In the genomic region with DNA sequence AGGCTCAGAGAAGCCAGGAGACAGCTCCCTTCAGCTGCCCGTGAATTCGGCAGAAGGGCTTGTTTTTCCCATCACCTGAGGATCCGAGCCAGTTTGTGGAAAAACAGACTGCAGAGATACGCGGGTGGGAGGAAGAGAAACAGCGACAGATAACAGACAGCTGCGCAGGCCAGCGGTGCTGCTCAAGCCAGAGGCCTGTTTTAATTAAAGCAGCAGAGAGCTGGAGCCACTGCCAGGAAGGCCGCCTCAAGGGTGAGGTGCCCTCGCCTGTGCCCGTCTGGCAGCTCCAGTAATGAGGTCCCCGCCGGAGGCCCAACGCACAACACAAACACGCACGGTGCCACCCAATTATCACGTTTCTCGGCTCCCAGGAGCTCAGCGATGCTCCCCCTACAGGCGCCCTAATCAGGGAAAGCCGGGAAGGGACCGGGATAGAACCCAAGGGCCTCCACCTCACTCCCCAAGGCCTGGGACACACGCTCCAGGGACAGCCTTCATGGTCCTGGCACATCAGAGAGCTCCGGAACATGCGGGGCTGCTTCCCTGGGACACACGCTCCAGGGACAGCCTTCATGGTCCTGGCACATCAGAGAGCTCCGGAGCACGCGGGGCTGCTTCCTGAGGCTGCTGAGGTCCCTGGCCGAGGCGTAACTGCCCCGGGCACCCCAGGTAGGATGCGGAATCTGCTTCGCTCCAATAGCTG, we compare ENCODE assay signal across 10 cellular contexts.
DNase-seq lines count a peak whose midpoint lies in the region; ATAC-seq and TF ChIP-seq lines count a peak whose summit lies in the region.
"Had no signal": no experiment of that assay in that cellular context is flagged by ENCODE, and none has a peak within 500 bp of the region (broad histone marks: within the 10 kb centered on the region; RNA-seq: fewer than 3 reads in every experiment).

No MANE protein-coding gene starts in this region.

- no peak overlapping the region for H3K4ac ChIP-seq in IMR-90 (ENCODE audit: low read depth, low read length)

- in situ Hi-C loops in IMR-90 (cut with MboI; ENCODE audit: low sequenced_read_pairs) = no loop called here

- TF ChIP-seq RAD21 in IMR-90 (IDR thresholded peaks at IDR 0.05; ENCODE audit: low read length) = no peak

- no peak overlapping the region for H3K56ac ChIP-seq in IMR-90 (ENCODE audit: extremely low read depth, insufficient read depth, low read length)

- dilution Hi-C loops in IMR-90 (cut with HindIII; ENCODE audit: low sequenced_read_pairs, unreplicated experiment) = no loop called here

- TF ChIP-seq EP300 in esophagus muscularis mucosa (IDR thresholded peaks at IDR 0.05) = no peak

- no peaks in the 10 kb centered on the region for H3K27me3 Mint-ChIP-seq in activated CD4-positive, alpha-beta T cell treated with anti-CD3 and anti-CD28 coated beads for 36 hours
- H3K27me3 Mint-ChIP-seq: naive thymus-derived CD8-positive, alpha-beta T cell had no signal

- no peak overlapping the region for H3K14ac ChIP-seq in IMR-90 (replicated peaks; ENCODE audit: low read depth, low read length)

- H2BK120ac ChIP-seq in IMR-90 (ENCODE audit: low read depth, low read length) = peak overlapping the region; percentile 55

- no peaks in the 10 kb centered on the region for H3K9me3 ChIP-seq in IMR-90 (ENCODE audit: control insufficient read depth, insufficient read depth, low read length)
- H3K9me3 ChIP-seq in esophagus muscularis mucosa = no peaks in the 10 kb centered on the region
- H3K9me3 ChIP-seq in left lung = peaks cover 0 to 3% of the 10 kb centered on the region in 2 donors
- H3K9me3 ChIP-seq in stomach smooth muscle (ENCODE audit: control insufficient read depth in 2 of 2, low read length in 2 of 2) = no peaks in the 10 kb centered on the region
- no peaks in the 10 kb centered on the region for H3K9me3 ChIP-seq in SJCRH30 (replicated peaks)

- H3K27ac ChIP-seq in IMR-90 (ENCODE audit: insufficient read depth, low read length) (peak overlapping the region; percentile 45; the same call in 1 of the 2 replicates), esophagus muscularis mucosa (replicated peaks in 1 of 4) (peak overlapping the region; percentile 77 to 84 (median 82)), left lung (peak overlapping the region in 1 of 2 donors; percentile 19), stomach smooth muscle (ENCODE audit: low read length) (peak overlapping the region; percentile 82), SJCRH30 (no peak overlapping the region)

- H3K23ac ChIP-seq in IMR-90 (ENCODE audit: low read depth, low read length) = no peak overlapping the region

- DNase-seq in IMR-90 (no peak), esophagus muscularis mucosa (ENCODE audit: extremely low spot score) (no peak), left lung (no peak), NCI-H146 (lab: John Stamatoyannopoulos, UW) (no peak), GF-D8 (lab: John Stamatoyannopoulos, UW) (no peak), SJCRH30 (no peak)
- no peak for DNase-seq in activated CD4-positive, alpha-beta T cell treated with anti-CD3 and anti-CD28 coated beads for 36 hours
- DNase-seq: activated gamma-delta T cell; naive thymus-derived CD8-positive, alpha-beta T cell had no signal

- intact Hi-C loops in IMR-90 (cut with micrococcal nuclease) (loop anchor here (5.0 kb wide), 1 partner anchor 129 kb away; no protein-coding TSS in a partner anchor), esophagus muscularis mucosa (cut with DNase I) (loop anchor here (2.0 to 10.0 kb wide), 2 partner anchors 109 to 147 kb away; partner anchors contain the start of gene PDGFA), left lung (cut with DNase I) (no loop called here)
- intact Hi-C loops in activated CD4-positive, alpha-beta T cell treated with anti-CD3 and anti-CD28 coated beads for 36 hours (cut with DNase I, micrococcal nuclease) = no loop called here

- TF ChIP-seq POLR2A in IMR-90 (IDR thresholded peaks at IDR 0.05; ENCODE audit: low read depth, low read length) (no peak), esophagus muscularis mucosa (IDR thresholded peaks at IDR 0.05; ENCODE audit: low read depth) (no peak)

- H4K91ac ChIP-seq in IMR-90 (ENCODE audit: insufficient read depth, low read depth, low read length) = no peak overlapping the region

- H2BK5ac ChIP-seq in IMR-90 (ENCODE audit: low read depth, low read length, poor library complexity, severe bottlenecking) = no peak overlapping the region

- H4K20me1 ChIP-seq in IMR-90 (ENCODE audit: insufficient read depth, low read length) = peaks cover 3% of the 10 kb centered on the region; the same call in 1 of the 2 replicates

- peaks cover 11% of the 10 kb centered on the region for H3K4me1 Mint-ChIP-seq in activated CD4-positive, alpha-beta T cell treated with anti-CD3 and anti-CD28 coated beads for 36 hours

- peaks cover 7% of the 10 kb centered on the region; the same call in 1 of the 2 replicates for H3K9me1 ChIP-seq in IMR-90 (ENCODE audit: insufficient read depth, low read length)

- H3K9ac ChIP-seq in IMR-90 (ENCODE audit: low read depth, low read length) (no peak overlapping the region), stomach smooth muscle (ENCODE audit: low read length in 2 of 2) (peak overlapping the region; percentile 41 to 58)

- no peak overlapping the region for H3K4me3 Mint-ChIP-seq in activated CD4-positive, alpha-beta T cell treated with anti-CD3 and anti-CD28 coated beads for 36 hours
- H3K4me3 Mint-ChIP-seq: naive thymus-derived CD8-positive, alpha-beta T cell had no signal

- 84% methylated on average over 14 of the region's 34 CpGs; no CpG with 5 or more reads in 1 of the 2 experiments for WGBS in IMR-90 (ENCODE audit: extremely low coverage in 2 of 2, insufficient read length in 1 of 2), 2 experiments
- WGBS in esophagus muscularis mucosa = 64% methylated on average over 22 of the region's 34 CpGs

- no peak overlapping the region for H2AK9ac ChIP-seq in IMR-90 (replicated peaks; ENCODE audit: low read depth, low read length, poor library complexity)

- H3K4me3 ChIP-seq in IMR-90 (ENCODE audit: insufficient read depth, low read depth, low read length) (no peak overlapping the region), esophagus muscularis mucosa (peak overlapping the region in 2 of 4 donors; percentile 5 to 12), left lung (no peak overlapping the region), stomach smooth muscle (ENCODE audit: low read length in 2 of 2) (peak overlapping the region; percentile 7 to 30), SJCRH30 (no peak overlapping the region)

- H3K36me3 ChIP-seq in IMR-90 (ENCODE audit: control insufficient read depth, insufficient read depth, low read length) = no peaks in the 10 kb centered on the region
- H3K36me3 ChIP-seq in esophagus muscularis mucosa = no peaks in the 10 kb centered on the region
- H3K36me3 ChIP-seq in left lung = no peaks in the 10 kb centered on the region
- no peaks in the 10 kb centered on the region for H3K36me3 ChIP-seq in stomach smooth muscle (ENCODE audit: control insufficient read depth in 2 of 2, insufficient read depth in 2 of 2, low read length in 2 of 2)
- H3K36me3 ChIP-seq in SJCRH30 = no peaks in the 10 kb centered on the region

- ATAC-seq in IMR-90 (ENCODE audit: low read depth) (no peak; the same call in 1 of the 2 replicates), left lung (peak; percentile 29)
- no peak for ATAC-seq in activated CD4-positive, alpha-beta T cell treated with anti-CD3 and anti-CD28 coated beads for 36 hours
- ATAC-seq: naive thymus-derived CD8-positive, alpha-beta T cell had no signal

- POLR2A ChIA-PET in IMR-90 (lab: Charles Lee; ENCODE audit: unreplicated experiment) = no interaction called here
- POLR2A ChIA-PET in activated CD4-positive, alpha-beta T cell treated with anti-CD3 and anti-CD28 coated beads for 36 hours (lab: Charles Lee) = interaction anchor here (0.6 kb wide), 1 partner anchor 1510 kb away, joined by 4 read pairs; no protein-coding TSS in a partner anchor

- peak overlapping the region; percentile 4 for H2AFZ ChIP-seq in IMR-90 (replicated peaks; ENCODE audit: low read length, poor library complexity)

- TF ChIP-seq CTCF in IMR-90 (conservative IDR thresholded peaks at IDR 0.05; ENCODE audit: low read depth, low read length) (no peak), esophagus muscularis mucosa (IDR thresholded peaks at IDR 0.05) (peak in 1 of 3 experiments; percentile 38), left lung (IDR thresholded peaks at IDR 0.05) (no peak)

- H2BK20ac ChIP-seq in IMR-90 (ENCODE audit: low read depth, low read length) = no peak overlapping the region

- H4K5ac ChIP-seq in IMR-90 (ENCODE audit: low read depth, low read length) = no peak overlapping the region

- BruUV-seq in IMR-90 (replicated peaks; lab: Mats Ljungman, UMichigan) = no TSS peak

- H3K79me1 ChIP-seq in IMR-90 (ENCODE audit: low read depth in 1 of 2, low read length in 2 of 2) = no peaks in the 10 kb centered on the region

- H2BK15ac ChIP-seq in IMR-90 (ENCODE audit: low read depth, low read length) = no peak overlapping the region

- no peak overlapping the region for H2AK5ac ChIP-seq in IMR-90 (ENCODE audit: low read depth, low read length)

- no peaks in the 10 kb centered on the region for H3K27me3 ChIP-seq in IMR-90 (ENCODE audit: control insufficient read depth, insufficient read depth, low read length)
- no peaks in the 10 kb centered on the region for H3K27me3 ChIP-seq in esophagus muscularis mucosa
- H3K27me3 ChIP-seq in left lung = no peaks in the 10 kb centered on the region
- no peaks in the 10 kb centered on the region for H3K27me3 ChIP-seq in stomach smooth muscle (ENCODE audit: control insufficient read depth in 1 of 2, insufficient read depth in 2 of 2, low read length in 2 of 2)
- no peaks in the 10 kb centered on the region for H3K27me3 ChIP-seq in SJCRH30

- peaks cover 8% of the 10 kb centered on the region for H3K36me3 Mint-ChIP-seq in activated CD4-positive, alpha-beta T cell treated with anti-CD3 and anti-CD28 coated beads for 36 hours (ENCODE audit: low read depth)

- H3K18ac ChIP-seq in IMR-90 (ENCODE audit: low read depth, low read length) = peak overlapping the region; percentile 14; the same call in 1 of the 2 replicates

- no peak overlapping the region; the same call in 1 of the 2 replicates for H3K4me2 ChIP-seq in IMR-90 (ENCODE audit: low read depth, low read length)

- peaks cover 8% of the 10 kb centered on the region for H3K9me3 Mint-ChIP-seq in activated CD4-positive, alpha-beta T cell treated with anti-CD3 and anti-CD28 coated beads for 36 hours (ENCODE audit: low read depth)

- no peak overlapping the region for H3K27ac Mint-ChIP-seq in activated CD4-positive, alpha-beta T cell treated with anti-CD3 and anti-CD28 coated beads for 36 hours

- H4K8ac ChIP-seq in IMR-90 (ENCODE audit: low read depth in 2 of 2, low read length in 2 of 2) = no peak overlapping the region

- peaks cover 16% of the 10 kb centered on the region for H3K4me1 ChIP-seq in IMR-90 (ENCODE audit: control insufficient read depth, insufficient read depth, low read length)
- peaks cover 53 to 65% (median 58%) of the 10 kb centered on the region in 4 donors for H3K4me1 ChIP-seq in esophagus muscularis mucosa
- peaks cover 0 to 3% of the 10 kb centered on the region in 2 donors for H3K4me1 ChIP-seq in left lung
- peaks cover 49% of the 10 kb centered on the region for H3K4me1 ChIP-seq in stomach smooth muscle (ENCODE audit: control insufficient read depth, insufficient read depth, low read length)
- H3K4me1 ChIP-seq in SJCRH30 = peaks cover 4% of the 10 kb centered on the region; the same call in 1 of the 2 replicates

- CTCF ChIA-PET in IMR-90 (lab: Yijun Ruan, JAX) = no interaction called here
- CTCF ChIA-PET in activated CD4-positive, alpha-beta T cell treated with anti-CD3 and anti-CD28 coated beads for 36 hours (lab: Charles Lee) = no interaction called here

Comparison
In these comparisons a context has a peak if more than half of its experiments do, and no peak if none do; other contexts are left out.
1. H3K4me3 ChIP-seq: peak in stomach smooth muscle (2 of 2); none in IMR-90 (single experiment), left lung (0 of 2) and SJCRH30 (single experiment).
2. intact Hi-C loops: an anchor here in IMR-90 (5.0 kb wide) and esophagus muscularis mucosa (2.0 to 10.0 kb wide); none called in left lung and activated CD4-positive, alpha-beta T cell treated with anti-CD3 and anti-CD28 coated beads for 36 hours.